ENCODE assay signal across 8 cellular contexts in genomic region chr5:131634666-131634995, GRCh38. TPM values are rescaled to one million over a fixed set of nuclear protein-coding genes. Genes with fewer than 3 reads are reported as not detected.
DNase-seq lines count a peak whose midpoint lies in the region; ATAC-seq, FAIRE-seq and TF ChIP-seq lines count a peak whose summit lies in the region.

No MANE protein-coding gene starts in this region.

- intact Hi-C loops in K562 (cut with micrococcal nuclease), result loop anchor here (2.0 kb wide), 2 partner anchors 46 to 162 kb away; partner anchors contain the start of gene FNIP1

- in situ Hi-C loops in K562 (cut with MboI), result no loop called here

- DNase-seq in DMS 273 (lab: John Stamatoyannopoulos, UW; ENCODE audit: unreplicated experiment), result peak; percentile 83
- peak; percentile 26 to 42 for DNase-seq in HL-60 (ENCODE audit: low read depth in 1 of 2, low spot score in 1 of 2)
- peak; percentile 32 for DNase-seq in SKM-1 treated with dmso at 0.1 percent for 144 hours (lab: John Stamatoyannopoulos, UW; ENCODE audit: unreplicated experiment)
- DNase-seq in K562 (ENCODE audit: extremely low read depth in 1 of 4, low spot score in 3 of 4), result peak in 3 of 4 experiments; percentile 47 to 77 (median 52)
- DNase-seq in iPS-NIHi11 (ENCODE audit: low spot score), result peak; percentile 74
- peak; percentile 73 for DNase-seq in stimulated activated CD4-positive, alpha-beta T cell treated with anti-CD3 and anti-CD28 coated beads, Interleukin-15, amount 100 ng/mL, for 24 hours
- DNase-seq in NCI-H2107 (lab: John Stamatoyannopoulos, UW), result no peak

- peak; percentile 15 for ATAC-seq in GM21360 (IDR thresholded peaks at IDR 0.05; ENCODE audit: unreplicated experiment)
- ATAC-seq in K562, result peak; percentile 54

- no peaks in the 10 kb centered on the region for H3K27me3 ChIP-seq in HL-60 (ENCODE audit: insufficient read depth, poor library complexity, severe bottlenecking)
- H3K27me3 ChIP-seq in K562 (ENCODE audit: control insufficient read depth in 2 of 2, insufficient read depth in 2 of 2, low read length in 2 of 2), result no peaks in the 10 kb centered on the region

- BruUV-seq in K562 (replicated peaks; lab: Mats Ljungman, UMichigan), result TSS peak; percentile 71

- peaks cover 4% of the 10 kb centered on the region for H3K9me1 ChIP-seq in K562 (ENCODE audit: control insufficient read depth, insufficient read depth, low read length)

- WGBS in K562 (ENCODE audit: insufficient coverage, low coverage, missing lambda C conversion rate), result 2% methylated on average over 21 of the region's 21 CpGs

- FAIRE-seq in K562 (lab: Jason Lieb, UNC), result no peak

- H3K9me3 ChIP-seq in K562 (replicated peaks; ENCODE audit: control insufficient read depth, insufficient read depth, low read depth, low read length), result no peaks in the 10 kb centered on the region

- peak overlapping the region; percentile 97 for H3K27ac ChIP-seq in HL-60 (replicated peaks)
- H3K27ac ChIP-seq in K562 (ENCODE audit: extremely low read depth, low read depth, low read length), result peak overlapping the region; percentile 99

- POLR2A ChIA-PET in K562 (lab: Yijun Ruan, JAX), result no interaction called here

- no peak for TF ChIP-seq EP300 in K562 (IDR thresholded peaks at IDR 0.05; ENCODE audit: low read length)

- H4K20me1 ChIP-seq in K562 (replicated peaks; ENCODE audit: control insufficient read depth, insufficient read depth, low read length), result peaks cover 20% of the 10 kb centered on the region

- H3K4me3 ChIP-seq in HL-60 (replicated peaks; ENCODE audit: insufficient read depth, low read length) (peak overlapping the region; percentile 70), K562 (peak overlapping the region; percentile 70)

- peaks cover 15% of the 10 kb centered on the region for H3K36me3 ChIP-seq in K562 (ENCODE audit: control insufficient read depth, insufficient read depth, low read length)

- TF ChIP-seq CTCF in HL-60 (IDR thresholded peaks at IDR 0.05; ENCODE audit: insufficient read depth, low read length) (no peak), K562 (IDR thresholded peaks at IDR 0.05 in 2 of 3, conservative IDR thresholded peaks at IDR 0.05 in 1 of 3; ENCODE audit: insufficient read depth in 2 of 3, low read depth in 1 of 3, low read length in 3 of 3) (0 out of 6 replicates have a peak, but pooled peaks of 1 of the 3 experiments have one; percentile 33)

- H3K79me2 ChIP-seq in K562 (ENCODE audit: control insufficient read depth, insufficient read depth, low read length), result peaks cover 54% of the 10 kb centered on the region

- CTCF ChIA-PET in K562 (lab: Yijun Ruan, JAX; ENCODE audit: low intra/inter-chr PET ratio), result no interaction called here

- H3K4me1 ChIP-seq in K562 (replicated peaks in 1 of 2; ENCODE audit: control insufficient read depth in 2 of 2, insufficient read depth in 2 of 2, low read length in 2 of 2), result peaks cover 19 to 52% of the 10 kb centered on the region in 2 experiments; a peak in 4 of 5 replicates

- H3K4me2 ChIP-seq in K562 (ENCODE audit: insufficient read depth, low read length), result peak overlapping the region; percentile 99

- no peak for TF ChIP-seq POLR2A in K562 (conservative IDR thresholded peaks at IDR 0.05)

- peak in 1 of 2 experiments; percentile 24; a peak in 2 of 4 replicates for TF ChIP-seq RAD21 in K562 (CRISPR knock-in tag; conservative IDR thresholded peaks at IDR 0.05 in 1 of 2, IDR thresholded peaks at IDR 0.05 in 1 of 2)

- peak overlapping the region; percentile 92 to 100 for H3K9ac ChIP-seq in K562 (ENCODE audit: insufficient read depth in 1 of 2, low read depth in 2 of 2, low read length in 2 of 2)

- peak overlapping the region; percentile 84 for H2AFZ ChIP-seq in K562 (ENCODE audit: low read depth, low read length)

TF ChIP-seq in K562, 482 proteins besides CTCF, POLR2A, EP300 and RAD21 (continues in another document):
- TF ChIP-seq ZNF592 (IDR thresholded peaks at IDR 0.05) (no peak), MLLT1 (IDR thresholded peaks at IDR 0.05) (0 out of 4 replicates have a peak, but pooled peaks of 1 of the 2 experiments have one; percentile 53), FOXA3 (CRISPR knock-in tag; conservative IDR thresholded peaks at IDR 0.05 in 1 of 2, IDR thresholded peaks at IDR 0.05 in 1 of 2) (0 out of 4 replicates have a peak, but pooled peaks of 1 of the 2 experiments have one; percentile 44), ESRRA (IDR thresholded peaks at IDR 0.05; ENCODE audit: borderline replicate concordance, low read depth) (0 out of 2 replicates have a peak, but pooled peaks have one; percentile 4), SETDB1 (IDR thresholded peaks at IDR 0.05; ENCODE audit: low read length) (no peak), ARID1B (IDR thresholded peaks at IDR 0.05) (no peak), USF1 (CRISPR knock-in tag; IDR thresholded peaks at IDR 0.05) (no peak), THAP7 (CRISPR knock-in tag; IDR thresholded peaks at IDR 0.05) (no peak), ZNF232 (CRISPR knock-in tag; IDR thresholded peaks at IDR 0.05) (no peak)

RNA-seq across cellular contexts. Expression of gene RAPGEF6, which starts 0.4 kb away (rescaled TPM):
- total RNA-seq in K562 (2011; cell fraction: chromatin; rRNA removed; ENCODE audit: low replicate concordance), result 73.3 and 301 TPM in 2 replicates
- total RNA-seq in K562 (2011; cell fraction: nucleolus; rRNA removed), result 30.5 and 43.6 TPM in 2 replicates
- total RNA-seq in K562 (2011; cell fraction: nucleoplasm; rRNA removed), result 73.5 and 111 TPM in 2 replicates
- 12.7 and 13.7 TPM in 2 replicates for total RNA-seq in K562 (2014; rRNA removed)
- total RNA-seq in K562 (2014; rRNA removed; fragmentation: Illumina TruSeq; extraction: Trizol), result 23.4 and 24.9 TPM in 2 replicates
- 18.5 and 20.5 TPM in 2 replicates for total RNA-seq in K562 (2015; rRNA removed; fragmentation: Illumina TruSeq; extraction: Trizol)
- total RNA-seq in K562 (2021), result 16.8 and 17.7 TPM in 2 replicates
- 13.9 and 17.1 TPM in 2 replicates for polyA plus RNA-seq in K562 (2011; rRNA removed)
- polyA plus RNA-seq in K562 (2011; cell fraction: cytosol; rRNA removed), result 6.1 and 7.1 TPM in 2 replicates
- polyA plus RNA-seq in K562 (2011; cell fraction: nucleus; rRNA removed), result 20.9 and 22.2 TPM in 2 replicates
- 6.6 and 7.2 TPM in 2 replicates for polyA plus RNA-seq in K562 (2012)
- polyA plus RNA-seq in K562 (2014; fragmentation: Illumina TruSeq; extraction: Trizol), result 9.9 and 10.9 TPM in 2 replicates
- 1 to 10 TPM; 2.7 to 3.6 TPM for polyA plus RNA-seq in K562 (2014; fragmentation: Nextera tagmentation; extraction: Ambion mirVana)
- polyA plus RNA-seq in K562 (2014; rRNA removed), result 7.7 and 12.5 TPM in 2 replicates
- polyA minus RNA-seq in K562 (2011; rRNA and poly(A)+ RNA removed), result 163 and 185 TPM in 2 replicates
- polyA minus RNA-seq in K562 (2011; cell fraction: cytosol; rRNA and poly(A)+ RNA removed), result 19.0 and 22.0 TPM in 2 replicates
- 56.8 and 88.0 TPM in 2 replicates for polyA minus RNA-seq in K562 (2011; cell fraction: nucleus; rRNA and poly(A)+ RNA removed)
